ENCODE assay signal across 12 cellular contexts in the genomic region with DNA sequence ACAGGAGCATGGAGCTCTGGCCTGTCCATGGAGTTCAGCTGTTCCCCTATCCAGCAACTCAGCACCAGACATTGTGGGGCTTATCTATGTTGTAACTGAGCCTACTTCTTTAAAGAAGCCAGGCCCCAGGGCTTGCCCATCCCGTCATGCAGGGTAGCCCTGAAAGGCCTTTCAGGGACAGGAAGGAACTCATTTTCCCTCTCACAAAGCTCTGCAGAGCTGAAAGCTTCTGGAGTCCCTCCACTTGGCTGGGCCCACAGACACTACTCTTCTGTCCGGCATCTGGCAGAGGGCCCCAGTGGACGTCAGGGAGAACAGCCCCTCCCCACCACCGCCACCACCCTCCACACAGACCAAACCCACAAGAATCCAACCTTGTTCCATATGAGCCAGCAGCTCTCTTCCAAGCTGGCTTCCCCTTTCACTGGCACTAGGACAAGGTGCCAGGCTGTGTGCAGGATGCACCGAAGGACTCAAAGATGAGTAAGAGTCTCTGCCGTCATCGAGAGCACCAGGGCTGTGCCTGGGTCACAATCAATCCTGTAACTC. TPM values are rescaled to one million over a fixed set of nuclear protein-coding genes. Genes with fewer than 3 reads are reported as not detected.
A peak's percentile ranks its signal among the peaks of the same experiment; 100 is the strongest.
DNase-seq lines count a peak whose midpoint lies in the region; ATAC-seq and TF ChIP-seq lines count a peak whose summit lies in the region.
"Had no signal": no experiment of that assay in that cellular context is flagged by ENCODE, and none has a peak within 500 bp of the region (broad histone marks: within the 10 kb centered on the region; RNA-seq: fewer than 3 reads in every experiment).

No MANE protein-coding gene starts in this region.

- H3K36me3 ChIP-seq in rectal smooth muscle tissue (ENCODE audit: control insufficient read depth, insufficient read depth, low read length): no peaks in the 10 kb centered on the region
- H3K36me3 ChIP-seq in WERI-Rb-1: peaks cover 13% of the 10 kb centered on the region

- H3K27me3 ChIP-seq in right cardiac atrium (ENCODE audit: control insufficient read depth, insufficient read depth): no peaks in the 10 kb centered on the region
- no peaks in the 10 kb centered on the region for H3K27me3 ChIP-seq in rectal smooth muscle tissue (ENCODE audit: control insufficient read depth, insufficient read depth, low read length)
- H3K27me3 ChIP-seq in WERI-Rb-1 (ENCODE audit: insufficient read depth, low read depth, severe bottlenecking): no peaks in the 10 kb centered on the region

- TF ChIP-seq CTCF in WERI-Rb-1 (IDR thresholded peaks at IDR 0.05; ENCODE audit: low read depth, low read length): no peak

- whole genome bisulfite sequencing in right cardiac atrium: 16% methylated on average over 7 of the region's 7 CpGs

- DNase-seq in EL (peak; percentile 74), caudate nucleus (lab: John Stamatoyannopoulos, UW) (peak in 59 of 61 donors; percentile 15 to 92 (median 78)), right cardiac atrium (peak; percentile 91 to 96 (median 95)), WERI-Rb-1 (no peak), NCI-H1105 treated with DMSO at 0.1 percent for 48 hours (lab: John Stamatoyannopoulos, UW) (no peak), NCI-H1694 treated with DMSO at 0.1 percent for 48 hours (lab: John Stamatoyannopoulos, UW) (no peak)
- DNase-seq: CD4-positive, alpha-beta T cell; erythroblast; NCI-H524 had no signal

- no peak overlapping the region for H3K9ac ChIP-seq in rectal smooth muscle tissue (ENCODE audit: low read length)

- H3K4me3 ChIP-seq in right cardiac atrium (ENCODE audit: low read length) (no peak overlapping the region), rectal smooth muscle tissue (ENCODE audit: low read length) (no peak overlapping the region), WERI-Rb-1 (ENCODE audit: low read depth, low read length) (no peak overlapping the region)

- ATAC-seq in right cardiac atrium (peak; percentile 92 to 93), HG03354 (IDR thresholded peaks at IDR 0.05; ENCODE audit: poor library complexity, severe bottlenecking, unreplicated experiment) (no peak)

- intact Hi-C loops in right cardiac atrium (cut with DNase I): no loop called here

- peaks cover 11% of the 10 kb centered on the region for H3K4me1 ChIP-seq in right cardiac atrium (ENCODE audit: control insufficient read depth, insufficient read depth, low read length)
- H3K4me1 ChIP-seq in rectal smooth muscle tissue (ENCODE audit: control insufficient read depth, insufficient read depth, low read length): peaks cover 16% of the 10 kb centered on the region

- no peaks in the 10 kb centered on the region for H3K9me3 ChIP-seq in right cardiac atrium (ENCODE audit: control insufficient read depth, low read length)
- no peaks in the 10 kb centered on the region for H3K9me3 ChIP-seq in WERI-Rb-1 (ENCODE audit: severe bottlenecking)

- H3K27ac ChIP-seq in caudate nucleus (ENCODE audit: low read depth, low read length) (no peak overlapping the region), right cardiac atrium (ENCODE audit: low read length) (peak overlapping the region; percentile 72), rectal smooth muscle tissue (ENCODE audit: low read depth, low read length) (peak overlapping the region; percentile 59), WERI-Rb-1 (no peak overlapping the region)

RNA-seq across cellular contexts. Expression of a gene that starts 33.1 kb away (rescaled TPM):
- 10 to 100 TPM; 10.7 to 16.6 (median 12.3) TPM for total RNA-seq in right cardiac atrium
- 8.7 TPM for polyA plus RNA-seq in right cardiac atrium
- total RNA-seq: activated T-helper 1 cell treated with anti-CD3 and anti-CD28 coated beads, Interleukin-12 subunit alpha, Interleukin-12 subunit beta, Interleukin-2, Interleukin-4 antibody, amounts not matched to agents 30 ng/mL and 10 ng/mL and 1 ng/mL, durations not matched to agents 14 hours and 24 hours and 36 hours; CD4-positive, alpha-beta T cell had no signal

Comparison
In these comparisons a context has a peak if more than half of its experiments do, and no peak if none do; other contexts are left out.
1. DNase-seq: peak in EL (single experiment), caudate nucleus (59 of 61) and right cardiac atrium (3 of 3); none in WERI-Rb-1 (single experiment), NCI-H1105 treated with DMSO at 0.1 percent for 48 hours (single experiment) and NCI-H1694 treated with DMSO at 0.1 percent for 48 hours (single experiment).
2. H3K27ac ChIP-seq: peak in right cardiac atrium (single experiment) and rectal smooth muscle tissue (single experiment); none in caudate nucleus (single experiment) and WERI-Rb-1 (single experiment).